In genomic region chr21:45818276-45818903, GRCh38 we compare ENCODE assay signal across 1 cellular context.
A peak's percentile ranks its signal among the peaks of the same experiment; 100 is the strongest.
TF ChIP-seq lines count a peak whose summit lies in the region.

No MANE protein-coding gene starts in this region.

TF ChIP-seq in GM12878, 131 proteins besides CTCF, POLR2A, EP300 and RAD21 (continued from another document):
- TF ChIP-seq, protein P1, sequence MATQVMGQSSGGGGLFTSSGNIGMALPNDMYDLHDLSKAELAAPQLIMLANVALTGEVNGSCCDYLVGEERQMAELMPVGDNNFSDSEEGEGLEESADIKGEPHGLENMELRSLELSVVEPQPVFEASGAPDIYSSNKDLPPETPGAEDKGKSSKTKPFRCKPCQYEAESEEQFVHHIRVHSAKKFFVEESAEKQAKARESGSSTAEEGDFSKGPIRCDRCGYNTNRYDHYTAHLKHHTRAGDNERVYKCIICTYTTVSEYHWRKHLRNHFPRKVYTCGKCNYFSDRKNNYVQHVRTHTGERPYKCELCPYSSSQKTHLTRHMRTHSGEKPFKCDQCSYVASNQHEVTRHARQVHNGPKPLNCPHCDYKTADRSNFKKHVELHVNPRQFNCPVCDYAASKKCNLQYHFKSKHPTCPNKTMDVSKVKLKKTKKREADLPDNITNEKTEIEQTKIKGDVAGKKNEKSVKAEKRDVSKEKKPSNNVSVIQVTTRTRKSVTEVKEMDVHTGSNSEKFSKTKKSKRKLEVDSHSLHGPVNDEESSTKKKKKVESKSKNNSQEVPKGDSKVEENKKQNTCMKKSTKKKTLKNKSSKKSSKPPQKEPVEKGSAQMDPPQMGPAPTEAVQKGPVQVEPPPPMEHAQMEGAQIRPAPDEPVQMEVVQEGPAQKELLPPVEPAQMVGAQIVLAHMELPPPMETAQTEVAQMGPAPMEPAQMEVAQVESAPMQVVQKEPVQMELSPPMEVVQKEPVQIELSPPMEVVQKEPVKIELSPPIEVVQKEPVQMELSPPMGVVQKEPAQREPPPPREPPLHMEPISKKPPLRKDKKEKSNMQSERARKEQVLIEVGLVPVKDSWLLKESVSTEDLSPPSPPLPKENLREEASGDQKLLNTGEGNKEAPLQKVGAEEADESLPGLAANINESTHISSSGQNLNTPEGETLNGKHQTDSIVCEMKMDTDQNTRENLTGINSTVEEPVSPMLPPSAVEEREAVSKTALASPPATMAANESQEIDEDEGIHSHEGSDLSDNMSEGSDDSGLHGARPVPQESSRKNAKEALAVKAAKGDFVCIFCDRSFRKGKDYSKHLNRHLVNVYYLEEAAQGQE (IDR thresholded peaks at IDR 0.05; ENCODE audit: low read depth, low read length), result no peak
- TF ChIP-seq ASH2L (IDR thresholded peaks at IDR 0.05; ENCODE audit: borderline replicate concordance, low read depth), result no peak
- no peak for TF ChIP-seq YY1 (IDR thresholded peaks at IDR 0.05; ENCODE audit: low read depth, low read length)
- no peak for TF ChIP-seq WRNIP1 (IDR thresholded peaks at IDR 0.05; ENCODE audit: borderline replicate concordance, low read depth, low read length)
- TF ChIP-seq CHD1 (IDR thresholded peaks at IDR 0.05; ENCODE audit: low read depth, low read length), result no peak
- TF ChIP-seq ZNF207 (IDR thresholded peaks at IDR 0.05; ENCODE audit: borderline replicate concordance), result no peak
- no peak for TF ChIP-seq SP1 (IDR thresholded peaks at IDR 0.05; ENCODE audit: low read depth, low read length)
- TF ChIP-seq, protein P2, sequence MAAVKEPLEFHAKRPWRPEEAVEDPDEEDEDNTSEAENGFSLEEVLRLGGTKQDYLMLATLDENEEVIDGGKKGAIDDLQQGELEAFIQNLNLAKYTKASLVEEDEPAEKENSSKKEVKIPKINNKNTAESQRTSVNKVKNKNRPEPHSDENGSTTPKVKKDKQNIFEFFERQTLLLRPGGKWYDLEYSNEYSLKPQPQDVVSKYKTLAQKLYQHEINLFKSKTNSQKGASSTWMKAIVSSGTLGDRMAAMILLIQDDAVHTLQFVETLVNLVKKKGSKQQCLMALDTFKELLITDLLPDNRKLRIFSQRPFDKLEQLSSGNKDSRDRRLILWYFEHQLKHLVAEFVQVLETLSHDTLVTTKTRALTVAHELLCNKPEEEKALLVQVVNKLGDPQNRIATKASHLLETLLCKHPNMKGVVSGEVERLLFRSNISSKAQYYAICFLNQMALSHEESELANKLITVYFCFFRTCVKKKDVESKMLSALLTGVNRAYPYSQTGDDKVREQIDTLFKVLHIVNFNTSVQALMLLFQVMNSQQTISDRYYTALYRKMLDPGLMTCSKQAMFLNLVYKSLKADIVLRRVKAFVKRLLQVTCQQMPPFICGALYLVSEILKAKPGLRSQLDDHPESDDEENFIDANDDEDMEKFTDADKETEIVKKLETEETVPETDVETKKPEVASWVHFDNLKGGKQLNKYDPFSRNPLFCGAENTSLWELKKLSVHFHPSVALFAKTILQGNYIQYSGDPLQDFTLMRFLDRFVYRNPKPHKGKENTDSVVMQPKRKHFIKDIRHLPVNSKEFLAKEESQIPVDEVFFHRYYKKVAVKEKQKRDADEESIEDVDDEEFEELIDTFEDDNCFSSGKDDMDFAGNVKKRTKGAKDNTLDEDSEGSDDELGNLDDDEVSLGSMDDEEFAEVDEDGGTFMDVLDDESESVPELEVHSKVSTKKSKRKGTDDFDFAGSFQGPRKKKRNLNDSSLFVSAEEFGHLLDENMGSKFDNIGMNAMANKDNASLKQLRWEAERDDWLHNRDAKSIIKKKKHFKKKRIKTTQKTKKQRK (IDR thresholded peaks at IDR 0.05; ENCODE audit: low read depth, low read length), result no peak
- no peak for TF ChIP-seq SREBF1 (IDR thresholded peaks at IDR 0.05; ENCODE audit: low read length)
- peak; percentile 52; the same call in 1 of the 2 replicates for TF ChIP-seq BCL11A (IDR thresholded peaks at IDR 0.05; ENCODE audit: low read depth, low read length)
- TF ChIP-seq E4F1 (IDR thresholded peaks at IDR 0.05; ENCODE audit: borderline replicate concordance, partially characterized antibody), result no peak
- no peak for TF ChIP-seq RUNX3 (IDR thresholded peaks at IDR 0.05; ENCODE audit: low read length)
- no peak for TF ChIP-seq TAF1 (IDR thresholded peaks at IDR 0.05; ENCODE audit: borderline replicate concordance, low read depth, low read length)
- TF ChIP-seq HDAC2 (IDR thresholded peaks at IDR 0.05), result no peak
- TF ChIP-seq HDGF (IDR thresholded peaks at IDR 0.05), result no peak
- TF ChIP-seq TCF3 (IDR thresholded peaks at IDR 0.05; ENCODE audit: borderline replicate concordance, insufficient read depth, low read depth, low read length), result no peak
- no peak for TF ChIP-seq CBX3 (IDR thresholded peaks at IDR 0.05; ENCODE audit: borderline replicate concordance, low read depth)
- no peak for TF ChIP-seq ZZZ3 (IDR thresholded peaks at IDR 0.05; ENCODE audit: control insufficient read depth, insufficient read length, low read depth)
- 0 out of 2 replicates have a peak, but pooled peaks have one; percentile 15 for TF ChIP-seq PML (IDR thresholded peaks at IDR 0.05; ENCODE audit: low read length)
- TF ChIP-seq ATF2 (IDR thresholded peaks at IDR 0.05; ENCODE audit: low read length), result peak; percentile 19; the same call in 1 of the 2 replicates
- TF ChIP-seq EED (IDR thresholded peaks at IDR 0.05; ENCODE audit: low read depth), result peak; percentile 38; the same call in 1 of the 2 replicates
- TF ChIP-seq SMAD1 (IDR thresholded peaks at IDR 0.05; ENCODE audit: low read depth, partially characterized antibody), result no peak
- TF ChIP-seq RCOR1 (conservative IDR thresholded peaks at IDR 0.05; ENCODE audit: low read depth, low read length), result no peak
- no peak for TF ChIP-seq ZNF274 (IDR thresholded peaks at IDR 0.05; ENCODE audit: insufficient read depth, insufficient read length)
- TF ChIP-seq GATAD2B (conservative IDR thresholded peaks at IDR 0.05; ENCODE audit: low read depth), result no peak
- no peak for TF ChIP-seq SUZ12 (IDR thresholded peaks at IDR 0.05; ENCODE audit: unreplicated experiment)
- TF ChIP-seq, protein P3, sequence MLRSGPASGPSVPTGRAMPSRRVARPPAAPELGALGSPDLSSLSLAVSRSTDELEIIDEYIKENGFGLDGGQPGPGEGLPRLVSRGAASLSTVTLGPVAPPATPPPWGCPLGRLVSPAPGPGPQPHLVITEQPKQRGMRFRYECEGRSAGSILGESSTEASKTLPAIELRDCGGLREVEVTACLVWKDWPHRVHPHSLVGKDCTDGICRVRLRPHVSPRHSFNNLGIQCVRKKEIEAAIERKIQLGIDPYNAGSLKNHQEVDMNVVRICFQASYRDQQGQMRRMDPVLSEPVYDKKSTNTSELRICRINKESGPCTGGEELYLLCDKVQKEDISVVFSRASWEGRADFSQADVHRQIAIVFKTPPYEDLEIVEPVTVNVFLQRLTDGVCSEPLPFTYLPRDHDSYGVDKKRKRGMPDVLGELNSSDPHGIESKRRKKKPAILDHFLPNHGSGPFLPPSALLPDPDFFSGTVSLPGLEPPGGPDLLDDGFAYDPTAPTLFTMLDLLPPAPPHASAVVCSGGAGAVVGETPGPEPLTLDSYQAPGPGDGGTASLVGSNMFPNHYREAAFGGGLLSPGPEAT (IDR thresholded peaks at IDR 0.05; ENCODE audit: low read depth), result no peak
- no peak for TF ChIP-seq DPF2 (IDR thresholded peaks at IDR 0.05)
- TF ChIP-seq NRF1 (conservative IDR thresholded peaks at IDR 0.05; ENCODE audit: low read depth, low read length), result no peak
